14 cellular contexts compared by ENCODE assay signal in the genomic region with DNA sequence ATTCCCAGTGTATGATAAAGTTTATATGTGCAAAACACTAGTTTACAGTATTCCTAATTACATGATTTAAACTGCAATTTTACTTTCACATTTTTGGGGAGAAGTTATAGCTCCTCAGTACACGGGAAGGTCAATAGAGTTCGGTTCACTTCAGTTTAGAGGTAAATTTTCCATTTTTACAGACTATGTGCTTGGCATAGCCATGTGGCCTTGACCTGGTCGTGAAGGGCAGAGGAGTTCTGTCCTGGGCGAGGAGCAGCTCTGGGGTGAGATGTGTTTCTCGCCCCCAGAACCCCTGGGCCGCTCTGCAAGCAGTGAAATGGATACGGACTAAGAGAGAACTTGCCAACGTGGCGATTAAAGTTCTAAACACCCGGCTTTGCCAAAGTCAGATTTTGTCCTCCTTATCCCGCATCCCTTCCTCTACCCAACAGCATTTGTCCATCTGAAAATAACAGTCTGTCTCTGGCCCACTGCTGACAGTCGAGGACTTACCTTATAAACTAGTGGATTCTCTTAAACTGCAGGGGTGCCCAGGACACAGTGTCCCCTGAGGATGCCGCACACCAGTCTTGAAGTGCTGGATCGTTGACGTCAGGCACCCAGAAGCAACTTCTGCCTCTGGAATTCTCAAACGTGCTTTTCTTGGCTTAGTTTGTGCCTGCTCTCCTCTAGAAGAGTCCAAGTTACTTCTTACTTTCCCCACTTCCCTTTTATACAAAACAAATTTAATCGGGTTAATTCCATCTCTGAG. TPM values are rescaled to one million over a fixed set of nuclear protein-coding genes. Genes with fewer than 3 reads are reported as not detected.
A peak's percentile ranks its signal among the peaks of the same experiment; 100 is the strongest.
DNase-seq lines count a peak whose midpoint lies in the region; ATAC-seq and TF ChIP-seq lines count a peak whose summit lies in the region.
"Had no signal": no experiment of that assay in that cellular context is flagged by ENCODE, and none has a peak within 500 bp of the region (broad histone marks: within the 10 kb centered on the region; RNA-seq: fewer than 3 reads in every experiment).

No MANE protein-coding gene starts in this region.

- TSS peak; percentile 84 for BruUV-seq in Panc1 (replicated peaks; lab: Mats Ljungman, UMichigan)

- no peak for TF ChIP-seq POLR2A in prostate gland (IDR thresholded peaks at IDR 0.05)

- in situ Hi-C loops in Panc1 (cut with HindIII; ENCODE audit: low pct_unique_long_range_greater_than_20kb, low sequenced_read_pairs), result no loop called here
- in situ Hi-C loops in KBM-7 (cut with MboI; ENCODE audit: low pct_unique_long_range_greater_than_20kb, low sequenced_read_pairs), result loop anchor here (25.0 kb wide), 1 partner anchor 226 kb away; the partner anchor contains the start of gene N4BP1

- H3K4me1 Mint-ChIP-seq in CD4-positive, alpha-beta T cell (ENCODE audit: low read depth), result peaks cover 16% of the 10 kb centered on the region

- H2AFZ ChIP-seq in fibroblast of lung (ENCODE audit: low read length), result peak overlapping the region; percentile 68

- H3K4me2 ChIP-seq in fibroblast of lung (ENCODE audit: extremely low read depth, insufficient read depth, low read length), result no peak overlapping the region

- peaks cover 7% of the 10 kb centered on the region for H3K36me3 Mint-ChIP-seq in CD4-positive, alpha-beta T cell (ENCODE audit: low read depth)

- peak overlapping the region; percentile 92 for H3K4me3 Mint-ChIP-seq in CD4-positive, alpha-beta T cell

- H3K27me3 ChIP-seq in CD4-positive, alpha-beta T cell (ENCODE audit: control insufficient read depth, insufficient read depth, low read length), result no peaks in the 10 kb centered on the region
- H3K27me3 ChIP-seq in Panc1 (ENCODE audit: control insufficient read depth, insufficient read depth, low read length) (no peaks in the 10 kb centered on the region), fibroblast of lung (ENCODE audit: control insufficient read depth, insufficient read depth, low read length) (no peaks in the 10 kb centered on the region), prostate gland (replicated peaks; ENCODE audit: insufficient read depth) (no peaks in the 10 kb centered on the region)
- H3K27me3 ChIP-seq: BLaER1 had no signal

- intact Hi-C loops in CD4-positive, alpha-beta T cell (cut with DNase I, micrococcal nuclease), result loop anchor here in 1 of 2 experiments (5.0 to 10.0 kb wide), 6 partner anchors 69 to 1554 kb away; partner anchors contain the start of genes C16orf87, DNAJA2, ITFG1 and LONP2
- intact Hi-C loops in Panc1 (cut with micrococcal nuclease; ENCODE audit: unreplicated experiment) (no loop called here), prostate gland (cut with DNase I) (loop anchor here (5.0 to 10.0 kb wide), 3 partner anchors 151 to 1412 kb away; partner anchors contain the start of genes DNAJA2 and N4BP1)

- WGBS in prostate gland, result 74% methylated on average over 17 of the region's 17 CpGs

- H3K4me1 ChIP-seq in Panc1 (ENCODE audit: control insufficient read depth, insufficient read depth, low read length), result peaks cover 9% of the 10 kb centered on the region
- peaks cover 2% of the 10 kb centered on the region for H3K4me1 ChIP-seq in fibroblast of lung (ENCODE audit: control insufficient read depth, extremely low read depth, insufficient read depth, low read length)
- peaks cover 7% of the 10 kb centered on the region for H3K4me1 ChIP-seq in prostate gland (replicated peaks)

- no peaks in the 10 kb centered on the region for H3K27me3 Mint-ChIP-seq in CD4-positive, alpha-beta T cell

- H3K36me3 ChIP-seq in Panc1 (ENCODE audit: control insufficient read depth, insufficient read depth, low read length) (no peaks in the 10 kb centered on the region; the same call in none of the 2 replicates), fibroblast of lung (ENCODE audit: control insufficient read depth, insufficient read depth, low read length) (no peaks in the 10 kb centered on the region), prostate gland (no peaks in the 10 kb centered on the region)

- TF ChIP-seq CTCF in CD4-positive, alpha-beta T cell (IDR thresholded peaks at IDR 0.05), result no peak
- TF ChIP-seq CTCF in Panc1 (IDR thresholded peaks at IDR 0.05) (no peak), fibroblast of lung (conservative IDR thresholded peaks at IDR 0.05 in 1 of 2, IDR thresholded peaks at IDR 0.05 in 1 of 2; ENCODE audit: low read depth in 1 of 2, low read length in 2 of 2) (no peak), prostate gland (IDR thresholded peaks at IDR 0.05) (no peak)

- H3K9me3 ChIP-seq in CD4-positive, alpha-beta T cell (ENCODE audit: control insufficient read depth, low read length), result no peaks in the 10 kb centered on the region
- H3K9me3 ChIP-seq in Panc1 (ENCODE audit: control insufficient read depth, insufficient read depth, low read depth, low read length) (no peaks in the 10 kb centered on the region), fibroblast of lung (ENCODE audit: control insufficient read depth, insufficient read depth, low read depth, low read length) (no peaks in the 10 kb centered on the region), prostate gland (no peaks in the 10 kb centered on the region)

- no peak overlapping the region for H3K9ac ChIP-seq in fibroblast of lung (ENCODE audit: insufficient read depth, low read length)

- H3K27ac Mint-ChIP-seq in CD4-positive, alpha-beta T cell, result no peak overlapping the region

- H3K27ac ChIP-seq in CD4-positive, alpha-beta T cell (ENCODE audit: low read depth, low read length), result no peak overlapping the region
- H3K27ac ChIP-seq in Panc1 (ENCODE audit: low read length) (no peak overlapping the region), fibroblast of lung (ENCODE audit: insufficient read depth, low read length) (no peak overlapping the region), prostate gland (peak overlapping the region; percentile 97 to 99)

- DNase-seq in CD4-positive, alpha-beta T cell, result no peak
- no peak for DNase-seq in Panc1 (ENCODE audit: low read depth, low spot score)
- DNase-seq in fibroblast of lung (ENCODE audit: low read depth in 2 of 2), result no peak
- DNase-seq in prostate gland (ENCODE audit: low spot score), result no peak
- no peak for DNase-seq in cerebellar nuclear complex (lab: John Stamatoyannopoulos, UW)
- DNase-seq in KBM-7, result no peak
- no peak for DNase-seq in DMS153 treated with DMSO at 0.1 percent for 48 hours (lab: John Stamatoyannopoulos, UW; ENCODE audit: unreplicated experiment)
- DNase-seq in NCI-H2081 (lab: John Stamatoyannopoulos, UW), result no peak
- DNase-seq: activated CD4-positive, CD25-positive, alpha-beta regulatory T cell; GDM1; NCI-H524 treated with DMSO at 0.1 percent for 48 hours; stimulated activated CD4-positive, alpha-beta T cell treated with anti-CD3 and anti-CD28 coated beads, Interleukin-15, amount 100 ng/mL, for 24 hours; stimulated activated CD8-positive, alpha-beta memory T cell treated with anti-CD3 and anti-CD28 coated beads, Interleukin-4, amount 100 ng/mL, for 48 hours had no signal

- H4K20me1 ChIP-seq in fibroblast of lung (ENCODE audit: control insufficient read depth, extremely low read depth, insufficient read depth, low read length), result no peaks in the 10 kb centered on the region

- H3K4me3 ChIP-seq in Panc1 (ENCODE audit: low read depth in 2 of 2, low read length in 2 of 2) (no peak overlapping the region), fibroblast of lung (replicated peaks in 1 of 4; ENCODE audit: control extremely low read depth in 1 of 4, insufficient read depth in 1 of 4, low read depth in 3 of 4, low read length in 4 of 4) (no peak overlapping the region), prostate gland (no peak overlapping the region)

- peaks cover 27% of the 10 kb centered on the region for H3K79me2 ChIP-seq in fibroblast of lung (ENCODE audit: control insufficient read depth, insufficient read depth, low read length)

- CTCF ChIA-PET in CD4-positive, alpha-beta T cell (lab: Charles Lee), result no interaction called here
- CTCF ChIA-PET in Panc1 (lab: Charles Lee), result no interaction called here

- no peak for ATAC-seq in CD4-positive, alpha-beta T cell (ENCODE audit: poor library complexity)
- ATAC-seq in Panc1, result no peak

- H3K9me3 Mint-ChIP-seq in CD4-positive, alpha-beta T cell, result no peaks in the 10 kb centered on the region

- POLR2A ChIA-PET in CD4-positive, alpha-beta T cell (lab: Charles Lee), result interaction anchor here (1.2 to 4.4 kb wide), 4 partner anchors 19 to 1412 kb away, joined by 3 to 118 read pairs (median 20); no protein-coding TSS in a partner anchor
- POLR2A ChIA-PET in Panc1 (lab: Charles Lee), result interaction anchor here (0.6 kb wide), 1 partner anchor 22 kb away, joined by 4 read pairs; no protein-coding TSS in a partner anchor

RNA-seq across cellular contexts. Expression of gene SIAH1, which starts 1.5 kb away (rescaled TPM):
- total RNA-seq in CD4-positive, alpha-beta T cell, result 10 to 100 TPM; 40.9 to 43.0 TPM
- 18.8 TPM for total RNA-seq in Panc1 (2021; ENCODE audit: unreplicated experiment)
- polyA plus RNA-seq in Panc1 (2012; ENCODE audit: insufficient read length), result 11.3 TPM
- 50.6 and 59.1 TPM in 2 replicates for total RNA-seq in fibroblast of lung
- 17.4 and 21.4 TPM in 2 replicates for polyA plus RNA-seq in fibroblast of lung
- polyA plus RNA-seq in fibroblast of lung (2012), result 12.9 and 14.5 TPM in 2 replicates
- 11.9 and 24.3 TPM in 2 replicates for polyA minus RNA-seq in fibroblast of lung (ENCODE audit: low replicate concordance)
- 10 to 100 TPM; 24.0 to 36.1 TPM for total RNA-seq in prostate gland

Comparison
In these comparisons a context has a peak if more than half of its experiments do, and no peak if none do; other contexts are left out.
1. H3K27ac ChIP-seq: peak in prostate gland (2 of 2); none in CD4-positive, alpha-beta T cell (single experiment), Panc1 (single experiment) and fibroblast of lung (single experiment).